Comparison of ENCODE assay signal across 3 cellular contexts in the genomic region with DNA sequence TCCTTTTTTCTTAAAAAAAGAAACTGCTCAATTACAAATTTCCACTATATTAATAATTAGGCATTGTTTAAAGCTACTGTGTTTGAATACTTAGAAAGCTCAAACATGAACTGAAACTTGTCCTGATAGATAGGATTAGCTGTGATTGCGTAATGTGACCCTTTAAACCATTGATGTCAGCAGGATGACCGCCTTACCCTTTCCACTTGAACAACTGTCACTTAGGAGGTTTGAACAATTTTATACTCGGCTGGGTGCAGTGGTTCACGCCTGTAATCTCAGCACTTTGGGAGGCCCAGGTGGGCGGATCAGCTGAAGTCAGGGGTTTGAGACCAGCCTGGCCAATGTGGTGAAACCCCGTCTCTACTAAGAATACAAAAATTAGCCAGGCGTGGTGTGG.
TF ChIP-seq lines count a peak whose summit lies in the region.

No MANE protein-coding gene starts in this region.

TF ChIP-seq in GM12891, 5 proteins besides CTCF, POLR2A, EP300 and RAD21 (continued from another document):
- TF ChIP-seq POLR2AphosphoS5 (IDR thresholded peaks at IDR 0.05; ENCODE audit: low read depth, low read length), result no peak

TF ChIP-seq in Ishikawa, 13 proteins besides CTCF, POLR2A, EP300 and RAD21 (continued from another document):
- TF ChIP-seq MAX (IDR thresholded peaks at IDR 0.05) (no peak), REST (IDR thresholded peaks at IDR 0.05; ENCODE audit: low read depth) (no peak), CREB1 (IDR thresholded peaks at IDR 0.05; ENCODE audit: low read depth) (no peak), TEAD4 (IDR thresholded peaks at IDR 0.05) (no peak)

TF ChIP-seq in GM12878, 131 proteins besides CTCF, POLR2A, EP300 and RAD21 (continued from another document):
- TF ChIP-seq DPF2 (IDR thresholded peaks at IDR 0.05) (0 out of 2 replicates have a peak, but pooled peaks have one; percentile 31), RFX5 (IDR thresholded peaks at IDR 0.05; ENCODE audit: low read depth, low read length) (no peak), RUNX3 (IDR thresholded peaks at IDR 0.05; ENCODE audit: low read length) (peak; percentile 61), TCF7 (IDR thresholded peaks at IDR 0.05; ENCODE audit: borderline replicate concordance) (no peak), TAF1 (IDR thresholded peaks at IDR 0.05; ENCODE audit: borderline replicate concordance, low read depth, low read length) (no peak), ATF2 (IDR thresholded peaks at IDR 0.05; ENCODE audit: low read length) (peak; percentile 81), NFIC (IDR thresholded peaks at IDR 0.05; ENCODE audit: low read depth, low read length) (peak; percentile 58; the same call in 1 of the 2 replicates), PAX5 (IDR thresholded peaks at IDR 0.05; ENCODE audit: borderline replicate concordance, low read depth, low read length) (peak; percentile 62; the same call in 1 of the 2 replicates), PKNOX1 (IDR thresholded peaks at IDR 0.05) (peak; percentile 19; the same call in 1 of the 2 replicates), IKZF2 (IDR thresholded peaks at IDR 0.05) (0 out of 4 replicates have a peak, but pooled peaks have one; percentile 12 to 20), KLF5 (IDR thresholded peaks at IDR 0.05; ENCODE audit: partially characterized antibody) (no peak), SPI1 (IDR thresholded peaks at IDR 0.05; ENCODE audit: borderline replicate concordance, insufficient read depth, low read depth, low read length) (peak; percentile 50; the same call in 1 of the 2 replicates), ATF7 (IDR thresholded peaks at IDR 0.05; ENCODE audit: low read depth) (peak; percentile 83), GATAD2B (conservative IDR thresholded peaks at IDR 0.05; ENCODE audit: low read depth) (no peak), BCL11A (IDR thresholded peaks at IDR 0.05; ENCODE audit: low read depth, low read length) (0 out of 2 replicates have a peak, but pooled peaks have one; percentile 38), RB1 (IDR thresholded peaks at IDR 0.05; ENCODE audit: borderline replicate concordance) (no peak), CBFB (IDR thresholded peaks at IDR 0.05; ENCODE audit: low read depth) (no peak), GABPA (IDR thresholded peaks at IDR 0.05; ENCODE audit: low read depth) (no peak), IKZF1 (conservative IDR thresholded peaks at IDR 0.05) (peak; percentile 49; the same call in 1 of the 2 replicates), NBN (IDR thresholded peaks at IDR 0.05) (no peak), BHLHE40 (IDR thresholded peaks at IDR 0.05; ENCODE audit: borderline replicate concordance in 1 of 2, low read depth in 2 of 2, low read length in 1 of 2) (peak in 1 of 2 experiments; percentile 30; a peak in 2 of 4 replicates), CEBPB (IDR thresholded peaks at IDR 0.05; ENCODE audit: borderline replicate concordance in 1 of 2, low read depth in 2 of 2, low read length in 2 of 2) (peak; percentile 50 to 82; a peak in 2 of 4 replicates), MEF2A (IDR thresholded peaks at IDR 0.05; ENCODE audit: insufficient read depth, low read depth, low read length) (peak; percentile 56; the same call in 1 of the 2 replicates), JUNB (IDR thresholded peaks at IDR 0.05) (peak; percentile 60), BRCA1 (IDR thresholded peaks at IDR 0.05; ENCODE audit: low read depth, low read length) (no peak), STAT3 (IDR thresholded peaks at IDR 0.05; ENCODE audit: low read depth, low read length) (no peak), EED (IDR thresholded peaks at IDR 0.05; ENCODE audit: low read depth) (0 out of 2 replicates have a peak, but pooled peaks have one; percentile 20), HSF1 (IDR thresholded peaks at IDR 0.05; ENCODE audit: low read depth, low read length) (no peak), MTA2 (IDR thresholded peaks at IDR 0.05; ENCODE audit: low read depth) (peak; percentile 37; the same call in 1 of the 2 replicates), CREB1 (IDR thresholded peaks at IDR 0.05; ENCODE audit: low read depth) (peak; percentile 81), CREM (IDR thresholded peaks at IDR 0.05; ENCODE audit: low read depth) (peak; percentile 63; the same call in 1 of the 2 replicates), NR2F1 (conservative IDR thresholded peaks at IDR 0.05) (peak; percentile 89), EGR1 (IDR thresholded peaks at IDR 0.05; ENCODE audit: borderline replicate concordance in 1 of 2, low read depth in 2 of 2, low read length in 2 of 2) (peak in 1 of 2 experiments; percentile 65; a peak in 1 of 3 replicates)
- TF ChIP-seq, protein P1, sequence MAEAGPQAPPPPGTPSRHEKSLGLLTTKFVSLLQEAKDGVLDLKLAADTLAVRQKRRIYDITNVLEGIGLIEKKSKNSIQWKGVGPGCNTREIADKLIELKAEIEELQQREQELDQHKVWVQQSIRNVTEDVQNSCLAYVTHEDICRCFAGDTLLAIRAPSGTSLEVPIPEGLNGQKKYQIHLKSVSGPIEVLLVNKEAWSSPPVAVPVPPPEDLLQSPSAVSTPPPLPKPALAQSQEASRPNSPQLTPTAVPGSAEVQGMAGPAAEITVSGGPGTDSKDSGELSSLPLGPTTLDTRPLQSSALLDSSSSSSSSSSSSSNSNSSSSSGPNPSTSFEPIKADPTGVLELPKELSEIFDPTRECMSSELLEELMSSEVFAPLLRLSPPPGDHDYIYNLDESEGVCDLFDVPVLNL (IDR thresholded peaks at IDR 0.05; ENCODE audit: low read depth, low read length), result no peak
- TF ChIP-seq, protein P2, sequence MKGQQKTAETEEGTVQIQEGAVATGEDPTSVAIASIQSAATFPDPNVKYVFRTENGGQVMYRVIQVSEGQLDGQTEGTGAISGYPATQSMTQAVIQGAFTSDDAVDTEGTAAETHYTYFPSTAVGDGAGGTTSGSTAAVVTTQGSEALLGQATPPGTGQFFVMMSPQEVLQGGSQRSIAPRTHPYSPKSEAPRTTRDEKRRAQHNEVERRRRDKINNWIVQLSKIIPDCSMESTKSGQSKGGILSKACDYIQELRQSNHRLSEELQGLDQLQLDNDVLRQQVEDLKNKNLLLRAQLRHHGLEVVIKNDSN (IDR thresholded peaks at IDR 0.05; ENCODE audit: borderline replicate concordance, extremely low read length, insufficient read depth, low read depth, low read length), result no peak
